In genomic region chr1:39266269-39266668, GRCh38 we compare ENCODE assay signal across 9 cellular contexts.
DNase-seq lines count a peak whose midpoint lies in the region; ATAC-seq, FAIRE-seq and TF ChIP-seq lines count a peak whose summit lies in the region.
"Had no signal": no experiment of that assay in that cellular context is flagged by ENCODE, and none has a peak within 500 bp of the region (broad histone marks: within the 10 kb centered on the region; RNA-seq: fewer than 3 reads in every experiment).

No MANE protein-coding gene starts in this region.

- intact Hi-C loops in esophagus muscularis mucosa (cut with DNase I) = no loop called here

- H3K4me2 ChIP-seq in OCI-LY1 (ENCODE audit: low read length) = no peak overlapping the region

- H3K79me2 ChIP-seq in OCI-LY1 (ENCODE audit: insufficient read depth, low read length) = no peaks in the 10 kb centered on the region

- peak; percentile 48 for FAIRE-seq in GM12891 (lab: Jason Lieb, UNC)

- no peak overlapping the region for H3K9ac ChIP-seq in OCI-LY1 (ENCODE audit: low read length)

- H2AFZ ChIP-seq in OCI-LY1 (ENCODE audit: low read length) = no peak overlapping the region

- POLR2A ChIA-PET in AG04450 (lab: Yijun Ruan, JAX) = no interaction called here

- H3K9me3 ChIP-seq in AG04450 (ENCODE audit: control insufficient read depth, insufficient read depth, low read length) (no peaks in the 10 kb centered on the region), OCI-LY1 (ENCODE audit: low read length) (no peaks in the 10 kb centered on the region), esophagus muscularis mucosa (no peaks in the 10 kb centered on the region)
- H3K9me3 ChIP-seq: psoas muscle had no signal

- no peak for TF ChIP-seq POLR2A in GM12891 (IDR thresholded peaks at IDR 0.05; ENCODE audit: low read depth, low read length)
- no peak for TF ChIP-seq POLR2A in esophagus muscularis mucosa (IDR thresholded peaks at IDR 0.05; ENCODE audit: low read depth)

- H3K36me3 ChIP-seq in OCI-LY1 (ENCODE audit: insufficient read depth, low read length) = peaks cover 3% of the 10 kb centered on the region
- peaks cover 0 to 4% (median 0%) of the 10 kb centered on the region in 4 donors for H3K36me3 ChIP-seq in esophagus muscularis mucosa

- H3F3A ChIP-seq in OCI-LY1 (ENCODE audit: insufficient read depth, low read length) = no peaks in the 10 kb centered on the region

- no peak for DNase-seq in AG04450 (ENCODE audit: low read depth, low spot score)
- no peak for DNase-seq in GM12891 (ENCODE audit: insufficient read length, low spot score)
- no peak for DNase-seq in esophagus muscularis mucosa (ENCODE audit: extremely low spot score)
- no peak for DNase-seq in NK-92 treated with Interleukin-12 subunit alpha and Interleukin-12 subunit beta, amount 100 ng/mL, for 24 hours (lab: John Stamatoyannopoulos, UW)
- DNase-seq in effector CD4-positive, alpha-beta T cell = no peak
- DNase-seq: psoas muscle had no signal

- no peaks in the 10 kb centered on the region for H4K20me1 ChIP-seq in OCI-LY1 (ENCODE audit: insufficient read depth, low read length)

- no peaks in the 10 kb centered on the region for H3K9me2 ChIP-seq in OCI-LY1 (ENCODE audit: low read depth, low read length)

- H3K4me1 ChIP-seq in OCI-LY1 (ENCODE audit: insufficient read depth, low read length, severe bottlenecking) = peaks cover 18% of the 10 kb centered on the region
- H3K4me1 ChIP-seq in esophagus muscularis mucosa = peaks cover 43 to 77% (median 73%) of the 10 kb centered on the region in 4 donors

- ATAC-seq in GM18520 (IDR thresholded peaks at IDR 0.05; ENCODE audit: unreplicated experiment) = no peak
- ATAC-seq in HG03460 (IDR thresholded peaks at IDR 0.05; ENCODE audit: unreplicated experiment) = no peak
- ATAC-seq: psoas muscle had no signal

- 35% methylated on average over 1 of the region's 1 CpG for WGBS in esophagus muscularis mucosa

- H3K27me3 ChIP-seq in AG04450 (ENCODE audit: control insufficient read depth, insufficient read depth, low read length) (no peaks in the 10 kb centered on the region), OCI-LY1 (ENCODE audit: insufficient read depth, low read length) (no peaks in the 10 kb centered on the region), esophagus muscularis mucosa (no peaks in the 10 kb centered on the region)

- H3K4me3 ChIP-seq in AG04450 (ENCODE audit: low read depth, low read length) = no peak overlapping the region
- H3K4me3 ChIP-seq in OCI-LY1 (ENCODE audit: low read depth, low read length, poor library complexity, severe bottlenecking) = no peak overlapping the region
- H3K4me3 ChIP-seq in esophagus muscularis mucosa = no peak overlapping the region
- H3K4me3 ChIP-seq: psoas muscle had no signal

- TF ChIP-seq CTCF in AG04450 (IDR thresholded peaks at IDR 0.05; ENCODE audit: low read depth, low read length) (0 out of 2 replicates have a peak, but pooled peaks have one; percentile 11), OCI-LY1 (IDR thresholded peaks at IDR 0.05; ENCODE audit: low read length) (peak; percentile 54; the same call in 1 of the 2 replicates), esophagus muscularis mucosa (IDR thresholded peaks at IDR 0.05) (peak; percentile 27 to 37 (median 34))

- H3K27ac ChIP-seq in AG04450 (ENCODE audit: low read depth, low read length) (no peak overlapping the region), OCI-LY1 (ENCODE audit: low read depth, low read length, poor library complexity, severe bottlenecking) (no peak overlapping the region), esophagus muscularis mucosa (replicated peaks in 1 of 4) (peak overlapping the region in 3 of 4 donors; percentile 85 to 87 (median 85))
- H3K27ac ChIP-seq: psoas muscle had no signal

- CTCF ChIA-PET in AG04450 (lab: Charles Lee) = interaction anchor here (0.8 to 2.0 kb wide), 2 partner anchors 61 to 74 kb away, joined by 3 to 4 read pairs; partner anchors contain the start of gene MACF1

- TF ChIP-seq EP300 in esophagus muscularis mucosa (IDR thresholded peaks at IDR 0.05) = no peak

TF ChIP-seq in GM12891, 5 proteins besides CTCF, POLR2A, EP300 and RAD21:
- TF ChIP-seq POU2F2 (IDR thresholded peaks at IDR 0.05; ENCODE audit: low read depth, low read length) = no peak
- no peak for TF ChIP-seq TAF1 (IDR thresholded peaks at IDR 0.05; ENCODE audit: low read depth, low read length)
- no peak for TF ChIP-seq SPI1 (IDR thresholded peaks at IDR 0.05; ENCODE audit: low read depth, low read length)
- TF ChIP-seq POLR2AphosphoS5 (IDR thresholded peaks at IDR 0.05; ENCODE audit: low read depth, low read length) = no peak
- no peak for TF ChIP-seq PAX5 (IDR thresholded peaks at IDR 0.05; ENCODE audit: insufficient read depth, low read length, severe bottlenecking)

Comparison
In these comparisons a context has a peak if more than half of its experiments do, and no peak if none do; other contexts are left out.
1. H3K27ac ChIP-seq: peak in esophagus muscularis mucosa (3 of 4); none in AG04450 (single experiment) and OCI-LY1 (single experiment).
2. Peak in every context shown above with its lines, with median percentiles within 50 percentile points of each other: CTCF ChIP-seq.